16 cellular contexts compared by ENCODE assay signal in genomic region chr15:59933607-59934006, GRCh38.
"Had no signal": no experiment of that assay in that cellular context is flagged by ENCODE, and none has a peak within 500 bp of the region (broad histone marks: within the 10 kb centered on the region; RNA-seq: fewer than 3 reads in every experiment).

No MANE protein-coding gene starts in this region.

- H3K36me3 Mint-ChIP-seq: activated naive CD4-positive, alpha-beta T cell treated with anti-CD3 and anti-CD28 coated beads, Interleukin-2, amount 50 U/mL, for 24 hours; natural killer cell treated with Interleukin-12 subunit alpha and Interleukin-12 subunit beta and Interleukin-15 and Interleukin-18, amount 100 ng/mL, for 72 hours had no signal

- ATAC-seq: foreskin keratinocyte; left lobe of liver; natural killer cell treated with Interleukin-12 subunit alpha and Interleukin-12 subunit beta and Interleukin-15 and Interleukin-18, amount 100 ng/mL, for 72 hours; right cardiac atrium had no signal

- H3K27ac Mint-ChIP-seq: activated naive CD4-positive, alpha-beta T cell treated with anti-CD3 and anti-CD28 coated beads, Interleukin-2, amount 50 U/mL, for 24 hours; natural killer cell treated with Interleukin-12 subunit alpha and Interleukin-12 subunit beta and Interleukin-15 and Interleukin-18, amount 100 ng/mL, for 72 hours; progenitor cell of endocrine pancreas had no signal

- H3K4me1 ChIP-seq: esophagus muscularis mucosa, foreskin keratinocyte, spleen had no signal

- H3K9me3 Mint-ChIP-seq: activated naive CD4-positive, alpha-beta T cell treated with anti-CD3 and anti-CD28 coated beads, Interleukin-2, amount 50 U/mL, for 24 hours; natural killer cell treated with Interleukin-12 subunit alpha and Interleukin-12 subunit beta and Interleukin-15 and Interleukin-18, amount 100 ng/mL, for 72 hours had no signal

- H3K4me1 Mint-ChIP-seq: activated naive CD4-positive, alpha-beta T cell treated with anti-CD3 and anti-CD28 coated beads, Interleukin-2, amount 50 U/mL, for 24 hours had no signal

- H3K4me3 Mint-ChIP-seq: activated naive CD4-positive, alpha-beta T cell treated with anti-CD3 and anti-CD28 coated beads, Interleukin-2, amount 50 U/mL, for 24 hours; natural killer cell treated with Interleukin-12 subunit alpha and Interleukin-12 subunit beta and Interleukin-15 and Interleukin-18, amount 100 ng/mL, for 72 hours had no signal

- DNase-seq: activated CD4-positive, alpha-beta T cell treated with anti-CD3 and anti-CD28 coated beads, Interleukin-2, amount 50 U/mL, for 1 hour; activated effector memory CD4-positive, alpha-beta T cell treated with Interleukin-2 at 50 U/mL for 16 hours; activated T-cell treated with anti-CD3 and anti-CD28 coated beads for 4 hours; cerebellar nuclear complex; dorsolateral prefrontal cortex; head of caudate nucleus; occipital lobe; right cardiac atrium; spleen; stimulated activated naive CD4-positive, alpha-beta T cell had no signal

- H3K27ac ChIP-seq: dorsolateral prefrontal cortex, esophagus muscularis mucosa, foreskin keratinocyte, spleen had no signal

- H3K4me3 ChIP-seq: dorsolateral prefrontal cortex, esophagus muscularis mucosa, spleen had no signal

- H3K9me3 ChIP-seq: esophagus muscularis mucosa, spleen had no signal

- H3K36me3 ChIP-seq: esophagus muscularis mucosa, spleen had no signal
